ENCODE assay signal across 1 cellular context in genomic region chr19:3387645-3388589, GRCh38.
TF ChIP-seq lines count a peak whose summit lies in the region.

No MANE protein-coding gene starts in this region.

TF ChIP-seq in HCT116, 20 proteins besides CTCF, POLR2A, EP300 and RAD21 (continued from another document):
- TF ChIP-seq MAX (IDR thresholded peaks at IDR 0.05) (no peak), SIN3A (IDR thresholded peaks at IDR 0.05; ENCODE audit: low read depth) (no peak), JUND (IDR thresholded peaks at IDR 0.05) (no peak), ZBTB33 (IDR thresholded peaks at IDR 0.05; ENCODE audit: extremely low read depth, insufficient replicate concordance, low read length) (no peak), EZH2phosphoT487 (IDR thresholded peaks at IDR 0.05; ENCODE audit: borderline replicate concordance) (no peak), SP1 (IDR thresholded peaks at IDR 0.05; ENCODE audit: low read depth) (no peak), CEBPB (IDR thresholded peaks at IDR 0.05; ENCODE audit: low read depth) (no peak), ATF3 (IDR thresholded peaks at IDR 0.05) (no peak), SRF (IDR thresholded peaks at IDR 0.05; ENCODE audit: low read depth) (no peak), EZH2 (IDR thresholded peaks at IDR 0.05) (no peak), FOSL1 (IDR thresholded peaks at IDR 0.05; ENCODE audit: low read depth) (no peak), REST (IDR thresholded peaks at IDR 0.05; ENCODE audit: low read depth) (no peak), ZFX (IDR thresholded peaks at IDR 0.05) (no peak), ZNF274 (IDR thresholded peaks at IDR 0.05; ENCODE audit: low read depth, low read length) (no peak), YY1 (IDR thresholded peaks at IDR 0.05; ENCODE audit: extremely low read depth, insufficient replicate concordance, low read depth, low read length) (no peak)
